In genomic region chr17:65515959-65516948, GRCh38 we compare ENCODE assay signal across 1 cellular context.
TF ChIP-seq lines count a peak whose summit lies in the region.

No MANE protein-coding gene starts in this region.

TF ChIP-seq in HepG2, 621 proteins besides CTCF, POLR2A, EP300 and RAD21 (continued from another document and continues in another):
- TF ChIP-seq, protein P1, sequence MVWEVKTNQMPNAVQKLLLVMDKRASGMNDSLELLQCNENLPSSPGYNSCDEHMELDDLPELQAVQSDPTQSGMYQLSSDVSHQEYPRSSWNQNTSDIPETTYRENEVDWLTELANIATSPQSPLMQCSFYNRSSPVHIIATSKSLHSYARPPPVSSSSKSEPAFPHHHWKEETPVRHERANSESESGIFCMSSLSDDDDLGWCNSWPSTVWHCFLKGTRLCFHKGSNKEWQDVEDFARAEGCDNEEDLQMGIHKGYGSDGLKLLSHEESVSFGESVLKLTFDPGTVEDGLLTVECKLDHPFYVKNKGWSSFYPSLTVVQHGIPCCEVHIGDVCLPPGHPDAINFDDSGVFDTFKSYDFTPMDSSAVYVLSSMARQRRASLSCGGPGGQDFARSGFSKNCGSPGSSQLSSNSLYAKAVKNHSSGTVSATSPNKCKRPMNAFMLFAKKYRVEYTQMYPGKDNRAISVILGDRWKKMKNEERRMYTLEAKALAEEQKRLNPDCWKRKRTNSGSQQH (CRISPR knock-in tag; IDR thresholded peaks at IDR 0.05; ENCODE audit: low read depth), result no peak
- no peak; the same call in 1 of the 2 replicates for TF ChIP-seq THRA (CRISPR knock-in tag; IDR thresholded peaks at IDR 0.05; ENCODE audit: borderline replicate concordance)
- TF ChIP-seq ZNF570 (CRISPR knock-in tag; IDR thresholded peaks at IDR 0.05; ENCODE audit: borderline replicate concordance), result no peak
- TF ChIP-seq HHEX (CRISPR knock-in tag; IDR thresholded peaks at IDR 0.05), result peak; percentile 20; the same call in 1 of the 2 replicates
- no peak for TF ChIP-seq LRRFIP1 (CRISPR knock-in tag; conservative IDR thresholded peaks at IDR 0.05)
- peak; percentile 71 for TF ChIP-seq ARID5B (CRISPR knock-in tag; IDR thresholded peaks at IDR 0.05)
- TF ChIP-seq NR2F2 (IDR thresholded peaks at IDR 0.05; ENCODE audit: borderline replicate concordance, low read depth), result peak; percentile 69; the same call in 1 of the 2 replicates
- no peak; the same call in 1 of the 2 replicates for TF ChIP-seq SIN3B (IDR thresholded peaks at IDR 0.05; ENCODE audit: low read length)
- peak; percentile 83 for TF ChIP-seq HNRNPK (IDR thresholded peaks at IDR 0.05; ENCODE audit: low read depth, low read length, poor library complexity, severe bottlenecking)
- peak; percentile 82 for TF ChIP-seq CREM (IDR thresholded peaks at IDR 0.05)
- TF ChIP-seq CREM (CRISPR knock-in tag; IDR thresholded peaks at IDR 0.05), result no peak
- TF ChIP-seq ZBTB14 (CRISPR knock-in tag; IDR thresholded peaks at IDR 0.05), result no peak
- TF ChIP-seq BORCS8-MEF2B (CRISPR knock-in tag; IDR thresholded peaks at IDR 0.05), result no peak
- TF ChIP-seq PHF8 (CRISPR knock-in tag; IDR thresholded peaks at IDR 0.05), result no peak
- no peak for TF ChIP-seq HOXA3 (CRISPR knock-in tag; IDR thresholded peaks at IDR 0.05)
- no peak for TF ChIP-seq DMTF1 (CRISPR knock-in tag; IDR thresholded peaks at IDR 0.05)
- TF ChIP-seq SSRP1 (CRISPR knock-in tag; IDR thresholded peaks at IDR 0.05), result no peak
- TF ChIP-seq ZNF652 (CRISPR knock-in tag; IDR thresholded peaks at IDR 0.05; ENCODE audit: borderline replicate concordance, low read depth), result no peak; the same call in 1 of the 2 replicates
- TF ChIP-seq RFX3 (CRISPR knock-in tag; IDR thresholded peaks at IDR 0.05), result no peak
- no peak for TF ChIP-seq CSRNP2 (CRISPR knock-in tag; conservative IDR thresholded peaks at IDR 0.05; ENCODE audit: low read depth)
- TF ChIP-seq RXRB (CRISPR knock-in tag; IDR thresholded peaks at IDR 0.05; ENCODE audit: borderline replicate concordance), result peak; percentile 62; the same call in 1 of the 2 replicates
- peak; percentile 71 for TF ChIP-seq BHLHE40 (IDR thresholded peaks at IDR 0.05; ENCODE audit: low read length)
- TF ChIP-seq KDM5A (IDR thresholded peaks at IDR 0.05; ENCODE audit: borderline replicate concordance, low read length), result no peak
- no peak for TF ChIP-seq KLF9 (CRISPR knock-in tag; IDR thresholded peaks at IDR 0.05; ENCODE audit: low read depth)
- TF ChIP-seq, protein P2, sequence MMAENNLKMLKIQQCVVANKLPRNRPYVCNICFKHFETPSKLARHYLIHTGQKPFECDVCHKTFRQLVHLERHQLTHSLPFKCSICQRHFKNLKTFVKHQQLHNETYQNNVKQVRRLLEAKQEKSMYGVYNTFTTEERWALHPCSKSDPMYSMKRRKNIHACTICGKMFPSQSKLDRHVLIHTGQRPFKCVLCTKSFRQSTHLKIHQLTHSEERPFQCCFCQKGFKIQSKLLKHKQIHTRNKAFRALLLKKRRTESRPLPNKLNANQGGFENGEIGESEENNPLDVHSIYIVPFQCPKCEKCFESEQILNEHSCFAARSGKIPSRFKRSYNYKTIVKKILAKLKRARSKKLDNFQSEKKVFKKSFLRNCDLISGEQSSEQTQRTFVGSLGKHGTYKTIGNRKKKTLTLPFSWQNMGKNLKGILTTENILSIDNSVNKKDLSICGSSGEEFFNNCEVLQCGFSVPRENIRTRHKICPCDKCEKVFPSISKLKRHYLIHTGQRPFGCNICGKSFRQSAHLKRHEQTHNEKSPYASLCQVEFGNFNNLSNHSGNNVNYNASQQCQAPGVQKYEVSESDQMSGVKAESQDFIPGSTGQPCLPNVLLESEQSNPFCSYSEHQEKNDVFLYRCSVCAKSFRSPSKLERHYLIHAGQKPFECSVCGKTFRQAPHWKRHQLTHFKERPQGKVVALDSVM (CRISPR knock-in tag; IDR thresholded peaks at IDR 0.05), result no peak
- TF ChIP-seq ZNF605 (CRISPR knock-in tag; IDR thresholded peaks at IDR 0.05), result no peak
- TF ChIP-seq, protein P3, sequence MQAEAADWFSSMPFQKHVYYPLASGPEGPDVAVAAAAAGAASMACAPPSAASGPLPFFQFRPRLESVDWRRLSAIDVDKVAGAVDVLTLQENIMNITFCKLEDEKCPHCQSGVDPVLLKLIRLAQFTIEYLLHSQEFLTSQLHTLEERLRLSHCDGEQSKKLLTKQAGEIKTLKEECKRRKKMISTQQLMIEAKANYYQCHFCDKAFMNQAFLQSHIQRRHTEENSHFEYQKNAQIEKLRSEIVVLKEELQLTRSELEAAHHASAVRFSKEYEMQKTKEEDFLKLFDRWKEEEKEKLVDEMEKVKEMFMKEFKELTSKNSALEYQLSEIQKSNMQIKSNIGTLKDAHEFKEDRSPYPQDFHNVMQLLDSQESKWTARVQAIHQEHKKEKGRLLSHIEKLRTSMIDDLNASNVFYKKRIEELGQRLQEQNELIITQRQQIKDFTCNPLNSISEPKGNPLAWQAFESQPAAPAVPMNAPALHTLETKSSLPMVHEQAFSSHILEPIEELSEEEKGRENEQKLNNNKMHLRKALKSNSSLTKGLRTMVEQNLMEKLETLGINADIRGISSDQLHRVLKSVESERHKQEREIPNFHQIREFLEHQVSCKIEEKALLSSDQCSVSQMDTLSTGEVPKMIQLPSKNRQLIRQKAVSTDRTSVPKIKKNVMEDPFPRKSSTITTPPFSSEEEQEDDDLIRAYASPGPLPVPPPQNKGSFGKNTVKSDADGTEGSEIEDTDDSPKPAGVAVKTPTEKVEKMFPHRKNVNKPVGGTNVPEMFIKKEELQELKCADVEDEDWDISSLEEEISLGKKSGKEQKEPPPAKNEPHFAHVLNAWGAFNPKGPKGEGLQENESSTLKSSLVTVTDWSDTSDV (CRISPR knock-in tag; IDR thresholded peaks at IDR 0.05), result no peak
- no peak for TF ChIP-seq ZNF83 (CRISPR knock-in tag; IDR thresholded peaks at IDR 0.05; ENCODE audit: borderline replicate concordance)
- no peak for TF ChIP-seq ZNF562 (CRISPR knock-in tag; IDR thresholded peaks at IDR 0.05; ENCODE audit: borderline replicate concordance)
- no peak for TF ChIP-seq TRIM24 (CRISPR knock-in tag; IDR thresholded peaks at IDR 0.05)
- peak; percentile 32; the same call in 1 of the 2 replicates for TF ChIP-seq UBTF (CRISPR knock-in tag; IDR thresholded peaks at IDR 0.05)
- no peak for TF ChIP-seq ZNF335 (CRISPR knock-in tag; IDR thresholded peaks at IDR 0.05)
- TF ChIP-seq GLI4 (CRISPR knock-in tag; IDR thresholded peaks at IDR 0.05; ENCODE audit: borderline replicate concordance), result no peak
- TF ChIP-seq ZNF138 (CRISPR knock-in tag; IDR thresholded peaks at IDR 0.05; ENCODE audit: low read depth), result no peak
